14 cellular contexts compared by ENCODE assay signal in the genomic region with DNA sequence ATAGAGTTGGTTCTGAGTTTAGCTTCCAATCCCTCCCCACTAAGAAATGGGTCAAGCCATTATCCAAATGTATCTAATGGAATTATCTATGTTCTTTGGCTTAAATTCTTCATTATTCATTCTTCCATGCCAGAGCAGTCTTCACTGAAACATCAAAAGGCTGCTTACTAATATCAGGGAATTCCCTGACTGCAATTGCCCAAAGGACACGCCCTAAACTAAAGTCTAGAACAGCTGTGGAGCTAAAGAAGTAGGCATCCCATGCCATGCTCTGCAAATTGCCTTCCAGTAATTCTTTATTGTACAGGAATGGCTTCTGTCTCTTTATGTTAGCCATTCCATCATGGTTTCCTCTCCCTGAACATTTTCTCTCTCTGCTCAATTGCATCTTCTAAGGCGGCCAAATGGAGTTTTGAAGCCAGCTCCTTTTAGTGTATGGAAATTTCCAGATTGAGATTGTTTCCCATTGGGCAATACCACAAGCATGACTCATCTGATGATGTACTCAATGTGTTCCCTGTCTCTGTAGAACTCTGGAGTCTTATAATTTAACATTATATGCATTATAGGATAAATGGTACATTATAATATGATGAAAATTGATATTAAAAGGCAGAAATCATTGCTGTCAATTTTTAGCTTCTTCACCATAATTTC. TPM values are rescaled to one million over a fixed set of nuclear protein-coding genes. Genes with fewer than 3 reads are reported as not detected.
A peak's percentile ranks its signal among the peaks of the same experiment; 100 is the strongest.
DNase-seq lines count a peak whose midpoint lies in the region; ATAC-seq and TF ChIP-seq lines count a peak whose summit lies in the region.
"Had no signal": no experiment of that assay in that cellular context is flagged by ENCODE, and none has a peak within 500 bp of the region (broad histone marks: within the 10 kb centered on the region; RNA-seq: fewer than 3 reads in every experiment).

No MANE protein-coding gene starts in this region.

- H3K9me3 Mint-ChIP-seq in WTC11, result no peaks in the 10 kb centered on the region; the same call in 1 of the 2 replicates
- H3K9me3 Mint-ChIP-seq: central memory CD8-positive, alpha-beta T cell had no signal

- no peaks in the 10 kb centered on the region for H3K27me3 Mint-ChIP-seq in WTC11 (ENCODE audit: low read depth)

- no peaks in the 10 kb centered on the region for H3K36me3 Mint-ChIP-seq in WTC11

- DNase-seq in DMS 273 (lab: John Stamatoyannopoulos, UW; ENCODE audit: unreplicated experiment) (peak; percentile 27), DMS 273 treated with DMSO at 0.1 percent for 48 hours (lab: John Stamatoyannopoulos, UW) (no peak), SW480 (ENCODE audit: low spot score) (peak; percentile 87), fibroblast of villous mesenchyme (ENCODE audit: low read depth) (peak; percentile 68), stromal cell of bone marrow (ENCODE audit: low read depth) (peak; percentile 47), WTC11 (ENCODE audit: low spot score) (no peak)
- DNase-seq: activated naive CD4-positive, alpha-beta T cell treated with anti-CD3 and anti-CD28 coated beads, Interleukin-2, amount 50 U/mL, for 16 hours; Calu3 had no signal

- CTCF ChIA-PET in WTC11 (lab: Charles Lee), result no interaction called here

- ATAC-seq in GM18858 (IDR thresholded peaks at IDR 0.05; ENCODE audit: unreplicated experiment) (no peak), WTC11 (no peak), GM21515 (IDR thresholded peaks at IDR 0.05; ENCODE audit: unreplicated experiment) (no peak)
- ATAC-seq: Right ventricle myocardium inferior had no signal

- no peaks in the 10 kb centered on the region for H3K4me1 Mint-ChIP-seq in WTC11
- H3K4me1 Mint-ChIP-seq: central memory CD8-positive, alpha-beta T cell had no signal

- H3K4me3 Mint-ChIP-seq in WTC11, result no peak overlapping the region
- H3K4me3 Mint-ChIP-seq: central memory CD8-positive, alpha-beta T cell had no signal

- H3K4me3 ChIP-seq in fibroblast of villous mesenchyme (ENCODE audit: low read depth, low read length), result no peak overlapping the region
- H3K4me3 ChIP-seq: skin epidermis had no signal

- TF ChIP-seq CTCF in fibroblast of villous mesenchyme (IDR thresholded peaks at IDR 0.05; ENCODE audit: insufficient read depth, low read depth, low read length), result no peak
- TF ChIP-seq CTCF in WTC11 (IDR thresholded peaks at IDR 0.05), result no peak

- POLR2A ChIA-PET in WTC11 (lab: Charles Lee), result no interaction called here

- H3K27ac Mint-ChIP-seq in WTC11, result no peak overlapping the region

TF ChIP-seq in WTC11, 78 proteins besides CTCF, POLR2A, EP300 and RAD21:
- TF ChIP-seq TEAD1 (CRISPR knock-in tag; IDR thresholded peaks at IDR 0.05), result no peak
- TF ChIP-seq, protein P1, sequence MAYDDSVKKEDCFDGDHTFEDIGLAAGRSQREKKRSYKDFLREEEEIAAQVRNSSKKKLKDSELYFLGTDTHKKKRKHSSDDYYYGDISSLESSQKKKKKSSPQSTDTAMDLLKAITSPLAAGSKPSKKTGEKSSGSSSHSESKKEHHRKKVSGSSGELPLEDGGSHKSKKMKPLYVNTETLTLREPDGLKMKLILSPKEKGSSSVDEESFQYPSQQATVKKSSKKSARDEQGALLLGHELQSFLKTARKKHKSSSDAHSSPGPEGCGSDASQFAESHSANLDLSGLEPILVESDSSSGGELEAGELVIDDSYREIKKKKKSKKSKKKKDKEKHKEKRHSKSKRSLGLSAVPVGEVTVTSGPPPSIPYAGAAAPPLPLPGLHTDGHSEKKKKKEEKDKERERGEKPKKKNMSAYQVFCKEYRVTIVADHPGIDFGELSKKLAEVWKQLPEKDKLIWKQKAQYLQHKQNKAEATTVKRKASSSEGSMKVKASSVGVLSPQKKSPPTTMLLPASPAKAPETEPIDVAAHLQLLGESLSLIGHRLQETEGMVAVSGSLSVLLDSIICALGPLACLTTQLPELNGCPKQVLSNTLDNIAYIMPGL (CRISPR knock-in tag; IDR thresholded peaks at IDR 0.05), result no peak
- TF ChIP-seq TEAD4 (CRISPR knock-in tag; IDR thresholded peaks at IDR 0.05), result no peak
- TF ChIP-seq ZNF121 (CRISPR knock-in tag; IDR thresholded peaks at IDR 0.05), result no peak

RNA-seq across cellular contexts. Expression of gene TSHZ2, which starts 28.8 kb away (rescaled TPM):
- total RNA-seq in fibroblast of villous mesenchyme, result 2.3 and 2.6 TPM in 2 replicates
- total RNA-seq in WTC11 (2021), result 0.20 to 0.60 TPM (median 0.23 TPM) in 3 replicates
- total RNA-seq: Calu3, NCI-H460 had no signal

Comparison
In these comparisons a context has a peak if more than half of its experiments do, and no peak if none do; other contexts are left out.
1. DNase-seq: peak in DMS 273 (single experiment), SW480 (single experiment), fibroblast of villous mesenchyme (single experiment) and stromal cell of bone marrow (single experiment); none in DMS 273 treated with DMSO at 0.1 percent for 48 hours (single experiment) and WTC11 (single experiment).